Comparison of ENCODE assay signal across 25 cellular contexts in the genomic region with DNA sequence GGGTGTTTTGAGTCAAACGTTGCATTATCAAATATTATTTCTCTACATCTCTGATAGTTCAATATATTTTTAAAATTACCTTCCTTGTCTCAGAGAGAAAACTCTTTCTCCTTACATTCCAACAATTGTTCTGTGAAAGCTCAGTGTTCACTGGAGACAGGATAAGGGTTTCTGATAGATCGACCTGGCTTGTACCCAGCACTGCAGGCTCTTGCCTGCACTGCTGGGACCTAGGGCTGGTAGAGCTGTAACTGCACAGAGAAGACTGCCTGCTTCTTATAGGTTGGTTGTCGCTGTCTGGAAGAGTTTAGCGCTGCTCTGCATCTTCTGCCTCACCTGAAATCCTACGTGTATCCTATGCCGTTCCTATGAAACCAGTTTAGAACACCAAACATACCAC.
DNase-seq lines count a peak whose midpoint lies in the region; ATAC-seq and TF ChIP-seq lines count a peak whose summit lies in the region.
"Had no signal": no experiment of that assay in that cellular context is flagged by ENCODE, and none has a peak within 500 bp of the region (broad histone marks: within the 10 kb centered on the region; RNA-seq: fewer than 3 reads in every experiment).

No MANE protein-coding gene starts in this region.

- H3K36me3 ChIP-seq in GM23338 (ENCODE audit: insufficient read depth) (no peaks in the 10 kb centered on the region), osteoblast (ENCODE audit: insufficient read depth, low read length) (no peaks in the 10 kb centered on the region)
- H3K36me3 ChIP-seq: BLaER1 treated with 17β-estradiol and CSF1 and Interleukin-3, amounts not matched to agents 10 nM and 100 nM; HAP-1 had no signal

- no peak overlapping the region for H3K27ac ChIP-seq in GM23338 (ENCODE audit: low read depth)
- H3K27ac ChIP-seq in coronary artery = no peak overlapping the region
- no peak overlapping the region for H3K27ac ChIP-seq in osteoblast (ENCODE audit: low read depth, low read length)
- H3K27ac ChIP-seq: A549; BLaER1 treated with 17β-estradiol and CSF1 and Interleukin-3, amounts not matched to agents 10 nM and 100 nM; GM23248; PC-9 had no signal

- no peak overlapping the region for H3K4me3 Mint-ChIP-seq in GM23338
- H3K4me3 Mint-ChIP-seq: CD4-positive, alpha-beta T cell; HFFc6 had no signal

- no peaks in the 10 kb centered on the region for H3K36me3 Mint-ChIP-seq in GM23338 (ENCODE audit: low read depth)

- H3K27ac Mint-ChIP-seq in GM23338 = no peak overlapping the region
- H3K27ac Mint-ChIP-seq: CD4-positive, alpha-beta T cell; HFFc6 had no signal

- no peak overlapping the region for H3K4me2 ChIP-seq in GM23338
- no peak overlapping the region for H3K4me2 ChIP-seq in osteoblast (ENCODE audit: insufficient read depth, low read length)
- H3K4me2 ChIP-seq: A549; BLaER1 treated with 17β-estradiol and CSF1 and Interleukin-3, amounts not matched to agents 10 nM and 100 nM; PC-9 had no signal

- TF ChIP-seq CTCF in GM23338 (conservative IDR thresholded peaks at IDR 0.05; ENCODE audit: low read depth in 2 of 2) = no peak
- TF ChIP-seq CTCF in coronary artery (IDR thresholded peaks at IDR 0.05) = no peak
- TF ChIP-seq CTCF in osteoblast (IDR thresholded peaks at IDR 0.05; ENCODE audit: extremely low read depth, low read depth, low read length) = no peak

- no peaks in the 10 kb centered on the region for H3K9me3 ChIP-seq in osteoblast (ENCODE audit: low read depth, low read length)
- H3K9me3 ChIP-seq: A549, HAP-1 had no signal

- peak overlapping the region; percentile 23 for H2AFZ ChIP-seq in GM23338
- H2AFZ ChIP-seq in osteoblast (ENCODE audit: low read length) = peak overlapping the region; percentile 53
- H2AFZ ChIP-seq: GM23248, PC-9 had no signal

- H3K4me3 ChIP-seq in GM23338 (no peak overlapping the region), coronary artery (no peak overlapping the region), osteoblast (ENCODE audit: insufficient read depth, low read length) (no peak overlapping the region)
- H3K4me3 ChIP-seq: A549; BLaER1 treated with 17β-estradiol and CSF1 and Interleukin-3, amounts not matched to agents 10 nM and 100 nM; GM23248; HAP-1; PC-9 had no signal

- H3K79me2 ChIP-seq in GM23338 (replicated peaks; ENCODE audit: insufficient read depth) (no peaks in the 10 kb centered on the region), osteoblast (ENCODE audit: insufficient read depth, low read length) (no peaks in the 10 kb centered on the region)

- peak; percentile 70 for ATAC-seq in GM23338
- no peak for ATAC-seq in GM19452 (IDR thresholded peaks at IDR 0.05; ENCODE audit: unreplicated experiment)
- ATAC-seq: A549 had no signal

- H3K27me3 Mint-ChIP-seq in GM23338 (ENCODE audit: insufficient read depth, low read depth, poor library complexity) = peaks cover 4% of the 10 kb centered on the region
- H3K27me3 Mint-ChIP-seq: CD4-positive, alpha-beta T cell had no signal

- peaks cover 3% of the 10 kb centered on the region; the same call in 2 of the 3 replicates for H3K4me1 Mint-ChIP-seq in GM23338

- H3K27me3 ChIP-seq in GM23338 (ENCODE audit: insufficient read depth) (no peaks in the 10 kb centered on the region), osteoblast (ENCODE audit: insufficient read depth, low read length) (no peaks in the 10 kb centered on the region)

- H3K9me3 Mint-ChIP-seq in GM23338 = no peaks in the 10 kb centered on the region

- no peaks in the 10 kb centered on the region for H3F3A ChIP-seq in GM23338 (replicated peaks; ENCODE audit: low read depth)

- DNase-seq in GM23338 (ENCODE audit: low spot score) (no peak), RPMI7951 (ENCODE audit: low read depth) (peak; percentile 65), coronary artery (ENCODE audit: low spot score) (peak; percentile 16), osteoblast (ENCODE audit: insufficient read length, low spot score, missing footprints) (no peak), MV-4-11 (lab: John Stamatoyannopoulos, UW) (no peak), posterior cingulate gyrus (no peak)
- DNase-seq: AML-193; CD4-positive, alpha-beta T cell; GM23248; HFFc6; Karpas-422; NCI-H1092 treated with DMSO at 0.1 percent for 48 hours; NCI-H1436; NCI-H187; NCI-H2081 treated with DMSO at 0.1 percent for 48 hours; NCI-H2171; NCI-H526; NCI-H82; PC-9; RPMI8226; SHP77 had no signal

- H4K20me1 ChIP-seq in GM23338 (replicated peaks; ENCODE audit: insufficient read depth) (no peaks in the 10 kb centered on the region), osteoblast (ENCODE audit: insufficient read depth, low read length) (no peaks in the 10 kb centered on the region)
- H4K20me1 ChIP-seq: BLaER1 treated with 17β-estradiol and CSF1 and Interleukin-3, amounts not matched to agents 10 nM and 100 nM had no signal

- no peaks in the 10 kb centered on the region for H3K9me2 ChIP-seq in GM23338 (ENCODE audit: insufficient read depth)

- H3K4me1 ChIP-seq in GM23338 (ENCODE audit: insufficient read depth) (peaks cover 3% of the 10 kb centered on the region; the same call in 1 of the 2 replicates), osteoblast (ENCODE audit: insufficient read depth, low read length) (peaks cover 24% of the 10 kb centered on the region)
- H3K4me1 ChIP-seq: A549; BLaER1 treated with 17β-estradiol and CSF1 and Interleukin-3, amounts not matched to agents 10 nM and 100 nM; HAP-1 had no signal

- intact Hi-C loops in posterior cingulate gyrus (cut with DNase I) = no loop called here

TF ChIP-seq in GM23338, 12 proteins besides CTCF, POLR2A, EP300 and RAD21:
- no peak for TF ChIP-seq STAT1 (IDR thresholded peaks at IDR 0.05; ENCODE audit: unreplicated experiment)
- TF ChIP-seq ZNF331 (CRISPR knock-in tag; IDR thresholded peaks at IDR 0.05; ENCODE audit: low read depth) = no peak
- no peak for TF ChIP-seq EZH2 (IDR thresholded peaks at IDR 0.05; ENCODE audit: low read depth, unreplicated experiment)
- TF ChIP-seq, protein P1, sequence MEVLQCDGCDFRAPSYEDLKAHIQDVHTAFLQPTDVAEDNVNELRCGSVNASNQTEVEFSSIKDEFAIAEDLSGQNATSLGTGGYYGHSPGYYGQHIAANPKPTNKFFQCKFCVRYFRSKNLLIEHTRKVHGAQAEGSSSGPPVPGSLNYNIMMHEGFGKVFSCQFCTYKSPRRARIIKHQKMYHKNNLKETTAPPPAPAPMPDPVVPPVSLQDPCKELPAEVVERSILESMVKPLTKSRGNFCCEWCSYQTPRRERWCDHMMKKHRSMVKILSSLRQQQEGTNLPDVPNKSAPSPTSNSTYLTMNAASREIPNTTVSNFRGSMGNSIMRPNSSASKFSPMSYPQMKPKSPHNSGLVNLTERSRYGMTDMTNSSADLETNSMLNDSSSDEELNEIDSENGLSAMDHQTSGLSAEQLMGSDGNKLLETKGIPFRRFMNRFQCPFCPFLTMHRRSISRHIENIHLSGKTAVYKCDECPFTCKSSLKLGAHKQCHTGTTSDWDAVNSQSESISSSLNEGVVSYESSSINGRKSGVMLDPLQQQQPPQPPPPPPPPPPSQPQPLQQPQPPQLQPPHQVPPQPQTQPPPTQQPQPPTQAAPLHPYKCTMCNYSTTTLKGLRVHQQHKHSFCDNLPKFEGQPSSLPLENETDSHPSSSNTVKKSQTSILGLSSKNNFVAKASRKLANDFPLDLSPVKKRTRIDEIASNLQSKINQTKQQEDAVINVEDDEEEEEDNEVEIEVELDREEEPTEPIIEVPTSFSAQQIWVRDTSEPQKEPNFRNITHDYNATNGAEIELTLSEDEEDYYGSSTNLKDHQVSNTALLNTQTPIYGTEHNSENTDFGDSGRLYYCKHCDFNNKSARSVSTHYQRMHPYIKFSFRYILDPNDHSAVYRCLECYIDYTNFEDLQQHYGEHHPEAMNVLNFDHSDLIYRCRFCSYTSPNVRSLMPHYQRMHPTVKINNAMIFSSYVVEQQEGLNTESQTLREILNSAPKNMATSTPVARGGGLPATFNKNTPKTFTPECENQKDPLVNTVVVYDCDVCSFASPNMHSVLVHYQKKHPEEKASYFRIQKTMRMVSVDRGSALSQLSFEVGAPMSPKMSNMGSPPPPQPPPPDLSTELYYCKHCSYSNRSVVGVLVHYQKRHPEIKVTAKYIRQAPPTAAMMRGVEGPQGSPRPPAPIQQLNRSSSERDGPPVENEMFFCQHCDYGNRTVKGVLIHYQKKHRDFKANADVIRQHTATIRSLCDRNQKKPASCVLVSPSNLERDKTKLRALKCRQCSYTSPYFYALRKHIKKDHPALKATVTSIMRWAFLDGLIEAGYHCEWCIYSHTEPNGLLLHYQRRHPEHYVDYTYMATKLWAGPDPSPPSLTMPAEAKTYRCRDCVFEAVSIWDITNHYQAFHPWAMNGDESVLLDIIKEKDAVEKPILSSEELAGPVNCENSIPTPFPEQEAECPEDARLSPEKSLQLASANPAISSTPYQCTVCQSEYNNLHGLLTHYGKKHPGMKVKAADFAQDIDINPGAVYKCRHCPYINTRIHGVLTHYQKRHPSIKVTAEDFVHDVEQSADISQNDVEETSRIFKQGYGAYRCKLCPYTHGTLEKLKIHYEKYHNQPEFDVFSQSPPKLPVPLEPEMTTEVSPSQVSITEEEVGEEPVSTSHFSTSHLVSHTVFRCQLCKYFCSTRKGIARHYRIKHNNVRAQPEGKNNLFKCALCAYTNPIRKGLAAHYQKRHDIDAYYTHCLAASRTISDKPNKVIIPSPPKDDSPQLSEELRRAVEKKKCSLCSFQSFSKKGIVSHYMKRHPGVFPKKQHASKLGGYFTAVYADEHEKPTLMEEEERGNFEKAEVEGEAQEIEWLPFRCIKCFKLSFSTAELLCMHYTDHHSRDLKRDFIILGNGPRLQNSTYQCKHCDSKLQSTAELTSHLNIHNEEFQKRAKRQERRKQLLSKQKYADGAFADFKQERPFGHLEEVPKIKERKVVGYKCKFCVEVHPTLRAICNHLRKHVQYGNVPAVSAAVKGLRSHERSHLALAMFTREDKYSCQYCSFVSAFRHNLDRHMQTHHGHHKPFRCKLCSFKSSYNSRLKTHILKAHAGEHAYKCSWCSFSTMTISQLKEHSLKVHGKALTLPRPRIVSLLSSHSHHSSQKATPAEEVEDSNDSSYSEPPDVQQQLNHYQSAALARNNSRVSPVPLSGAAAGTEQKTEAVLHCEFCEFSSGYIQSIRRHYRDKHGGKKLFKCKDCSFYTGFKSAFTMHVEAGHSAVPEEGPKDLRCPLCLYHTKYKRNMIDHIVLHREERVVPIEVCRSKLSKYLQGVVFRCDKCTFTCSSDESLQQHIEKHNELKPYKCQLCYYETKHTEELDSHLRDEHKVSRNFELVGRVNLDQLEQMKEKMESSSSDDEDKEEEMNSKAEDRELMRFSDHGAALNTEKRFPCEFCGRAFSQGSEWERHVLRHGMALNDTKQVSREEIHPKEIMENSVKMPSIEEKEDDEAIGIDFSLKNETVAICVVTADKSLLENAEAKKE (CRISPR knock-in tag; IDR thresholded peaks at IDR 0.05) = no peak
- no peak for TF ChIP-seq CREB1 (CRISPR knock-in tag; IDR thresholded peaks at IDR 0.05; ENCODE audit: low read depth)
TF ChIP-seq in GM23338: peak in this region for 0.

Comparison
In these comparisons a context has a peak if more than half of its experiments do, and no peak if none do; other contexts are left out.
1. DNase-seq: peak in RPMI7951 (single experiment) and coronary artery (single experiment); none in GM23338 (single experiment), osteoblast (single experiment), MV-4-11 (single experiment) and posterior cingulate gyrus (0 of 10).